In genomic region chr20:62548483-62548882, GRCh38 we compare ENCODE assay signal across 31 cellular contexts.
DNase-seq lines count a peak whose midpoint lies in the region; ATAC-seq, FAIRE-seq and TF ChIP-seq lines count a peak whose summit lies in the region.
"Had no signal": no experiment of that assay in that cellular context is flagged by ENCODE, and none has a peak within 500 bp of the region (broad histone marks: within the 10 kb centered on the region; RNA-seq: fewer than 3 reads in every experiment).

No MANE protein-coding gene starts in this region.

- 38% methylated on average over 9 of the region's 10 CpGs for WGBS in HepG2 (ENCODE audit: low lambda C conversion rate)

- no peak overlapping the region for H3K9ac ChIP-seq in HepG2 (ENCODE audit: insufficient read depth, low read depth, low read length)
- H3K9ac ChIP-seq in skeletal muscle tissue (ENCODE audit: low read depth in 1 of 3, low read length in 3 of 3): peak overlapping the region; percentile 72 to 85 (median 80)

- H3K27ac ChIP-seq in cardiac muscle cell: peak overlapping the region; percentile 99
- no peak overlapping the region for H3K27ac ChIP-seq in HepG2 (ENCODE audit: extremely low read length, insufficient read depth, low read length)
- peak overlapping the region; percentile 99 for H3K27ac ChIP-seq in skeletal muscle tissue (ENCODE audit: low read depth, low read length)
- H3K27ac ChIP-seq: epithelial cell of prostate, lower lobe of right lung had no signal

- peaks cover 35% of the 10 kb centered on the region for H3K4me1 ChIP-seq in cardiac muscle cell (ENCODE audit: low read depth)
- peaks cover 17% of the 10 kb centered on the region for H3K4me1 ChIP-seq in HepG2 (ENCODE audit: insufficient read depth, low read length)
- H3K4me1 ChIP-seq in skeletal muscle tissue (ENCODE audit: control insufficient read depth in 3 of 3, insufficient read depth in 3 of 3, low read length in 3 of 3): peaks cover 12 to 35% (median 23%) of the 10 kb centered on the region in 3 donors

- H3K4me3 ChIP-seq in cardiac muscle cell: no peak overlapping the region
- no peak overlapping the region for H3K4me3 ChIP-seq in HepG2 (replicated peaks in 1 of 3; ENCODE audit: insufficient read depth in 1 of 3, low read depth in 2 of 3, low read length in 3 of 3)
- H3K4me3 ChIP-seq in skeletal muscle tissue (ENCODE audit: low read length in 3 of 3): no peak overlapping the region
- H3K4me3 ChIP-seq: GM23338, lower lobe of right lung had no signal

- in situ Hi-C loops in HepG2 (cut with HindIII; ENCODE audit: extremely low pct_ligation_motif_present, low pct_unique_long_range_greater_than_20kb): no loop called here

- no peak overlapping the region for H3K27ac Mint-ChIP-seq in activated CD8-positive, alpha-beta memory T cell treated with anti-CD3 and anti-CD28 coated beads, Interleukin-2, amount 10 ng/mL, durations not matched to agents 7 days and 5 days
- H3K27ac Mint-ChIP-seq: activated naive CD8-positive, alpha-beta T cell treated with anti-CD3 and anti-CD28 coated beads, Interleukin-2, amount 50 U/mL, for 24 hours; GM23338; HFFc6; IgD-negative memory B cell; stimulated activated effector memory CD8-positive, alpha-beta T cell treated with anti-CD3 and anti-CD28 coated beads, Interleukin-12 subunit alpha, Interleukin-12 subunit beta, amount 100 ng/mL, for 72 hours; T-helper 1 cell treated with Interleukin-12 subunit alpha and Interleukin-12 subunit beta and Interleukin-4 antibody, amounts not matched to agents 30 μg/mL and 1 μg/mL, for 36 hours had no signal

- TF ChIP-seq CTCF in cardiac muscle cell (IDR thresholded peaks at IDR 0.05; ENCODE audit: low read depth, low read length) (no peak), HepG2 (CRISPR knock-in tag; IDR thresholded peaks at IDR 0.05) (no peak)

- H3K9me3 ChIP-seq in cardiac muscle cell (ENCODE audit: low read depth): no peaks in the 10 kb centered on the region
- H3K9me3 ChIP-seq in HepG2 (ENCODE audit: low read length): peaks cover 8% of the 10 kb centered on the region
- no peaks in the 10 kb centered on the region for H3K9me3 ChIP-seq in skeletal muscle tissue (ENCODE audit: control insufficient read depth in 3 of 3, low read length in 3 of 3)
- H3K9me3 ChIP-seq: lower lobe of right lung had no signal

- H3K27me3 ChIP-seq in cardiac muscle cell: no peaks in the 10 kb centered on the region
- peaks cover 51 to 67% of the 10 kb centered on the region in 2 experiments for H3K27me3 ChIP-seq in HepG2 (ENCODE audit: control insufficient read depth in 1 of 2, insufficient read depth in 2 of 2, low read length in 2 of 2)
- H3K27me3 ChIP-seq in skeletal muscle tissue (ENCODE audit: control insufficient read depth in 3 of 3, insufficient read depth in 3 of 3, low read length in 3 of 3): peaks cover 3 to 27% (median 4%) of the 10 kb centered on the region in 3 donors

- H3K4me3 Mint-ChIP-seq in activated CD8-positive, alpha-beta memory T cell treated with anti-CD3 and anti-CD28 coated beads, Interleukin-2, amount 10 ng/mL, durations not matched to agents 7 days and 5 days: no peak overlapping the region
- H3K4me3 Mint-ChIP-seq: activated naive CD8-positive, alpha-beta T cell treated with anti-CD3 and anti-CD28 coated beads, Interleukin-2, amount 50 U/mL, for 24 hours; GM23338; HFFc6; neural crest cell; stimulated activated effector memory CD8-positive, alpha-beta T cell treated with anti-CD3 and anti-CD28 coated beads, Interleukin-12 subunit alpha, Interleukin-12 subunit beta, amount 100 ng/mL, for 72 hours; T-helper 1 cell treated with Interleukin-12 subunit alpha and Interleukin-12 subunit beta and Interleukin-4 antibody, amounts not matched to agents 30 μg/mL and 1 μg/mL, for 36 hours had no signal

- H4K20me1 ChIP-seq in HepG2 (ENCODE audit: insufficient read depth, low read length): no peaks in the 10 kb centered on the region; the same call in 1 of the 2 replicates

- intact Hi-C loops in left ventricle myocardium superior (cut with micrococcal nuclease): no loop called here
- intact Hi-C loops in HepG2 (cut with micrococcal nuclease; ENCODE audit: unreplicated experiment): no loop called here
- intact Hi-C loops in posterior vena cava (cut with DNase I): no loop called here

- TF ChIP-seq EP300 in HepG2 (IDR thresholded peaks at IDR 0.05; ENCODE audit: low read depth in 2 of 2, low read length in 2 of 2): no peak
- no peak for TF ChIP-seq EP300 in HepG2 (CRISPR knock-in tag; IDR thresholded peaks at IDR 0.05; ENCODE audit: borderline replicate concordance)

- H3K27me3 Mint-ChIP-seq in activated CD8-positive, alpha-beta memory T cell treated with anti-CD3 and anti-CD28 coated beads, Interleukin-2, amount 10 ng/mL, durations not matched to agents 7 days and 5 days: peaks cover 31% of the 10 kb centered on the region

- no peaks in the 10 kb centered on the region for H3K36me3 Mint-ChIP-seq in activated CD8-positive, alpha-beta memory T cell treated with anti-CD3 and anti-CD28 coated beads, Interleukin-2, amount 10 ng/mL, durations not matched to agents 7 days and 5 days
- H3K36me3 Mint-ChIP-seq: CD14-positive monocyte; IgD-negative memory B cell; stimulated activated effector memory CD8-positive, alpha-beta T cell treated with anti-CD3 and anti-CD28 coated beads, Interleukin-12 subunit alpha, Interleukin-12 subunit beta, amount 100 ng/mL, for 72 hours had no signal

- BruUV-seq in HepG2 (replicated peaks; lab: Mats Ljungman, UMichigan): no TSS peak

- H3K4me2 ChIP-seq in HepG2 (ENCODE audit: low read depth, low read length): no peak overlapping the region
- H3K4me2 ChIP-seq: GM23338 had no signal

- POLR2A ChIA-PET in HepG2 (lab: Yijun Ruan, JAX): no interaction called here

- DNase-seq in cardiac muscle cell (ENCODE audit: low read depth in 1 of 2, low spot score in 1 of 2): no peak
- no peak for DNase-seq in left ventricle myocardium superior
- DNase-seq in MV-4-11 (lab: John Stamatoyannopoulos, UW): peak; percentile 23
- DNase-seq in HepG2 (ENCODE audit: low spot score): no peak
- no peak for DNase-seq in activated CD8-positive, alpha-beta memory T cell treated with anti-CD3 and anti-CD28 coated beads, Interleukin-2, amount 10 ng/mL, durations not matched to agents 7 days and 5 days
- DNase-seq in posterior vena cava (ENCODE audit: low spot score): no peak
- no peak for DNase-seq in midbrain (lab: John Stamatoyannopoulos, UW)
- DNase-seq: 8988T; activated gamma-delta T cell treated with Interleukin-2 at 50 U/mL for 16 hours; activated naive CD8-positive, alpha-beta T cell treated with anti-CD3 and anti-CD28 coated beads, Interleukin-2, amount 50 U/mL, for 24 hours; activated T-cell treated with anti-CD3 and anti-CD28 coated beads, Interleukin-2, amount 50 U/mL, for 48 hours; central memory CD4-positive, alpha-beta T cell; cortex of kidney; effector memory CD4-positive, alpha-beta T cell; glutamatergic neuron; HFFc6; lower lobe of right lung; NCI-H1105; NCI-H187 treated with DMSO at 0.1 percent for 48 hours; NCI-H510A treated with DMSO at 0.1 percent for 48 hours; posterior cingulate gyrus had no signal

- no peak for FAIRE-seq in HepG2 (lab: Jason Lieb, UNC)
- FAIRE-seq: keratinocyte had no signal

- H3K79me2 ChIP-seq in HepG2 (ENCODE audit: insufficient read depth, low read length): no peaks in the 10 kb centered on the region

- H3K9me3 Mint-ChIP-seq in activated CD8-positive, alpha-beta memory T cell treated with anti-CD3 and anti-CD28 coated beads, Interleukin-2, amount 10 ng/mL, durations not matched to agents 7 days and 5 days (ENCODE audit: low read depth): no peaks in the 10 kb centered on the region
- H3K9me3 Mint-ChIP-seq: IgD-negative memory B cell; neural crest cell; stimulated activated effector memory CD8-positive, alpha-beta T cell treated with anti-CD3 and anti-CD28 coated beads, Interleukin-12 subunit alpha, Interleukin-12 subunit beta, amount 100 ng/mL, for 72 hours; T-helper 1 cell treated with Interleukin-12 subunit alpha and Interleukin-12 subunit beta and Interleukin-4 antibody, amounts not matched to agents 30 μg/mL and 1 μg/mL, for 36 hours had no signal

- ATAC-seq in left ventricle myocardium superior: no peak
- no peak for ATAC-seq in HepG2
- ATAC-seq in activated CD8-positive, alpha-beta memory T cell treated with anti-CD3 and anti-CD28 coated beads, Interleukin-2, amount 10 ng/mL, durations not matched to agents 7 days and 5 days: no peak
- ATAC-seq: activated naive CD8-positive, alpha-beta T cell treated with anti-CD3 and anti-CD28 coated beads, Interleukin-2, amount 50 U/mL, for 24 hours; GM23338; lower lobe of right lung; sciatic nerve; stimulated activated effector memory CD8-positive, alpha-beta T cell treated with anti-CD3 and anti-CD28 coated beads, Interleukin-12 subunit alpha, Interleukin-12 subunit beta, amount 100 ng/mL, for 72 hours had no signal

- H2AFZ ChIP-seq in HepG2 (ENCODE audit: low read length): no peak overlapping the region
- H2AFZ ChIP-seq: GM23338 had no signal

- TF ChIP-seq RAD21 in HepG2 (CRISPR knock-in tag; IDR thresholded peaks at IDR 0.05): no peak

- no peaks in the 10 kb centered on the region for H3K4me1 Mint-ChIP-seq in activated CD8-positive, alpha-beta memory T cell treated with anti-CD3 and anti-CD28 coated beads, Interleukin-2, amount 10 ng/mL, durations not matched to agents 7 days and 5 days

- H3K36me3 ChIP-seq in cardiac muscle cell (peaks cover 3% of the 10 kb centered on the region), HepG2 (replicated peaks in 1 of 2; ENCODE audit: control insufficient read depth in 1 of 2, insufficient read depth in 2 of 2, low read length in 2 of 2) (no peaks in the 10 kb centered on the region), skeletal muscle tissue (ENCODE audit: control insufficient read depth in 3 of 3, insufficient read depth in 3 of 3, low read length in 3 of 3) (peaks cover 9 to 28% (median 19%) of the 10 kb centered on the region in 3 donors)
- H3K36me3 ChIP-seq: lower lobe of right lung had no signal

- CTCF ChIA-PET in HepG2 (lab: Yijun Ruan, JAX; ENCODE audit: low intra/inter-chr PET ratio, low total read pairs): no interaction called here
- CTCF ChIA-PET in activated CD8-positive, alpha-beta memory T cell treated with anti-CD3 and anti-CD28 coated beads, Interleukin-2, amount 10 ng/mL, durations not matched to agents 7 days and 5 days (lab: Charles Lee): no interaction called here

- TF ChIP-seq POLR2A in HepG2 (IDR thresholded peaks at IDR 0.05; ENCODE audit: insufficient read depth in 1 of 2, low read depth in 2 of 2, low read length in 2 of 2): no peak

TF ChIP-seq in HepG2, 621 proteins besides CTCF, POLR2A, EP300 and RAD21 (continues in another document):
- peak; percentile 6 for TF ChIP-seq RBM39 (IDR thresholded peaks at IDR 0.05; ENCODE audit: low read depth, low read length, poor library complexity, severe bottlenecking)
